8 cellular contexts compared by ENCODE assay signal in the genomic region with DNA sequence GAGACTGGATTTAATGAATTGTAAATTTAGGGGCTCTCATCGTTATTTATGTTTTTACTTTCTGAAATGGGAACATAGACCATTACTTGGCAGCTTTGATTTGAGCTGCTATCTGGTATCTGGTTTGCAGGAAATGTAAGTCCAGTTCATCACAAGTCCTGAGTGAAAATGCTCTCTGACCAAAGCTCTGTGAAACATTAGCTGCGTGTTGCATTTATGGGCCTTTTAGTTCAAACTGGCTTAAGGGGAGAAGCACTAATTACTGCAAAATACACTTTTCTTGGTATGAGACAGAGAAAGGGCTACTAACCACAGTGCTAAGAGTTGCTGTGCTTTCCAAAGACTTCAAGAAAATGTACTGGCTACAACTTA. TPM values are rescaled to one million over a fixed set of nuclear protein-coding genes. Genes with fewer than 3 reads are reported as not detected.
DNase-seq lines count a peak whose midpoint lies in the region; ATAC-seq and TF ChIP-seq lines count a peak whose summit lies in the region.

No MANE protein-coding gene starts in this region.

- H3K27ac ChIP-seq in body of pancreas (peak overlapping the region in 1 of 4 donors; percentile 46), smooth muscle cell (ENCODE audit: low read depth) (peak overlapping the region; percentile 72)

- TF ChIP-seq CTCF in body of pancreas (IDR thresholded peaks at IDR 0.05) (no peak), smooth muscle cell (IDR thresholded peaks at IDR 0.05; ENCODE audit: borderline replicate concordance, insufficient read depth, poor library complexity, severe bottlenecking) (no peak)

- TF ChIP-seq POLR2A in body of pancreas (IDR thresholded peaks at IDR 0.05): no peak

- H3F3A ChIP-seq in smooth muscle cell (ENCODE audit: low read depth): no peaks in the 10 kb centered on the region

- no peaks in the 10 kb centered on the region for H3K79me2 ChIP-seq in smooth muscle cell (ENCODE audit: low read depth)

- peak overlapping the region; percentile 91 for H3K4me2 ChIP-seq in smooth muscle cell

- DNase-seq in H7 (no peak), body of pancreas (no peak), left kidney (ENCODE audit: low read depth, low spot score) (peak; percentile 62), smooth muscle cell (lab: John Stamatoyannopoulos, UW; ENCODE audit: unreplicated experiment) (no peak), activated gamma-delta T cell (lab: John Stamatoyannopoulos, UW) (no peak), NCI-H2171 (lab: John Stamatoyannopoulos, UW) (no peak)
- no peak for DNase-seq in activated CD4-positive, alpha-beta T cell treated with anti-CD3 and anti-CD28 coated beads, Interleukin-2, amount 50 U/mL, for 48 hours

- H3K4me3 ChIP-seq in H7 (ENCODE audit: insufficient read depth, low read depth, low read length) (peak overlapping the region; percentile 29), body of pancreas (peak overlapping the region in 1 of 2 donors; percentile 44), smooth muscle cell (peak overlapping the region; percentile 69)

- H4K20me1 ChIP-seq in smooth muscle cell (ENCODE audit: low read depth): no peaks in the 10 kb centered on the region

- intact Hi-C loops in body of pancreas (cut with DNase I): no loop called here

- peak overlapping the region; percentile 94 for H2AFZ ChIP-seq in smooth muscle cell (ENCODE audit: low read depth)

- H3K36me3 ChIP-seq in H7 (replicated peaks; ENCODE audit: control insufficient read depth, insufficient read depth, low read length) (no peaks in the 10 kb centered on the region), body of pancreas (replicated peaks in 1 of 2; ENCODE audit: insufficient read depth in 1 of 2, low read depth in 2 of 2) (no peaks in the 10 kb centered on the region), smooth muscle cell (ENCODE audit: low read depth) (no peaks in the 10 kb centered on the region)

- H3K4me1 ChIP-seq in body of pancreas (no peaks in the 10 kb centered on the region), smooth muscle cell (ENCODE audit: low read depth) (peaks cover 6% of the 10 kb centered on the region)

- H3K27me3 ChIP-seq in H7 (ENCODE audit: control insufficient read depth, insufficient read depth, low read length): no peaks in the 10 kb centered on the region
- H3K27me3 ChIP-seq in body of pancreas: no peaks in the 10 kb centered on the region
- H3K27me3 ChIP-seq in smooth muscle cell (ENCODE audit: low read depth): no peaks in the 10 kb centered on the region

- peak; percentile 12 for ATAC-seq in body of pancreas
- ATAC-seq in esophagus mucosa: no peak

- 3 to 5% methylated on average over 2 of the region's 2 CpGs for WGBS in body of pancreas, 2 donors
- 5% methylated on average over 2 of the region's 2 CpGs for WGBS in smooth muscle cell (ENCODE audit: low lambda C conversion rate)

- peak overlapping the region; percentile 78 for H3K9ac ChIP-seq in smooth muscle cell (ENCODE audit: low read depth)

- H3K9me3 ChIP-seq in body of pancreas (no peaks in the 10 kb centered on the region), smooth muscle cell (replicated peaks; ENCODE audit: low read depth) (no peaks in the 10 kb centered on the region)

RNA-seq across cellular contexts. Expression of gene CC2D2A, which starts 0.5 kb away (rescaled TPM):
- 9.6 and 12.9 TPM in 2 replicates for total RNA-seq in H7 (2014; rRNA removed; shearing (Covaris generic))
- total RNA-seq in body of pancreas (1 to 10 TPM; 3.6 to 4.9 TPM), smooth muscle cell (12.8 and 26.4 TPM in 2 replicates), esophagus mucosa (9.6 TPM)
- 15.0 and 17.4 TPM in 2 replicates for polyA plus RNA-seq in smooth muscle cell

RNA-seq across cellular contexts. Expression of gene C1QTNF7, which starts 42.3 kb away (rescaled TPM):
- 0.07 TPM in 1 of 2 replicates, not detected in the other for total RNA-seq in H7 (2014; rRNA removed; shearing (Covaris generic))
- total RNA-seq in body of pancreas (10 to 100 TPM in 1 of 2 donors, 1 to 10 TPM in 1; 4.4 to 13.8 TPM), smooth muscle cell (1.6 and 5.3 TPM in 2 replicates), esophagus mucosa (0.52 TPM)
- 0.91 and 2.3 TPM in 2 replicates for polyA plus RNA-seq in smooth muscle cell
